11 cellular contexts compared by ENCODE assay signal in the genomic region with DNA sequence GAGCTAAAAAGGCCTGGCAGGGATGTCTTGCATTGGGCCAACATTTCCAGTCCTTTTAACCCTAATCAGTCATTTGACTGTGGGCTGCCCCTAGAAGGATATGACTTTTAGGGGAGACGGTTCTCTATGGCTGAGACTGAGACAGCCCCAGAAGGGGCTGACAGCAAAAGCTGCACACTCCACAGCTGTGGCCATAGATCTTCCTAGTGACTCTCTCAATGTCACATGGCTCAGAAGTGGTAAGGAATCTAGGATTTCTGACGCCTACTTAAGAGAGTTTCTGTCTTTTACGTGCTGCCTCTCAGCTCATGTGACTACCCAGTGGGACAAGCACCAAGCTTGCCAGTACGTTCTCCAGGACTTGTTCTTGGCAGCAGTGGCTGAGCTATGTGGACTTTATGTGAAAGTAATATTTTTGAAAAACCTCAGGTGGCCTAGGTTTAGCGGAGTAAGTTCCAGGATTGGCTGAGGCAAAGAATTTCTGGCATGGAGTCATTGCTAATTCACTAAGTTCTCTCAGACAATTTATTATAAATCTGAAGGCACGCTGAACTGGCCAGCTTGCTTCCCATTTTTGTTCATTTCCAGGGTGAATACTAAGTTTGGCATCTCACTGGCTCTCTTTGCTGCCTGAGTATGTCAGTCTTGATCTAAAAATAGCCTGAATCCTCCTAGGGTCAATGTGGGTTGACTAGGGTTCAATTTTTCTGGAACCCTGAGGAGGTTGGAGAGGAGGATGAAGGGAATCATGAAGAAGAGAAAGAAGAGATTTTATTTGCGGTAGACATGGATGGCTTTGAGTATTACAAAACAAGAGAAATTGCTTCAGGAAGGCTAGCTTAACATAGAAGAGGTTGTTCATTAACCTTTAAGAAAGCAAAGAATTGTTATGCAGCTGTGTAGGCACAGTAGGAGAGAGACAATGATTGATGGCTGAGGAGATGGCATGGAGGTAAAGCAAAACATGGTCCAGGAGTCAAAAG.
DNase-seq lines count a peak whose midpoint lies in the region; ATAC-seq and TF ChIP-seq lines count a peak whose summit lies in the region.
"Had no signal": no experiment of that assay in that cellular context is flagged by ENCODE, and none has a peak within 500 bp of the region (broad histone marks: within the 10 kb centered on the region; RNA-seq: fewer than 3 reads in every experiment).

No MANE protein-coding gene starts in this region.

- H3K9me3 Mint-ChIP-seq in Calu3 (ENCODE audit: low read depth, unreplicated experiment), result peaks cover 11% of the 10 kb centered on the region

- H3K27ac Mint-ChIP-seq in Calu3 (ENCODE audit: unreplicated experiment), result peak overlapping the region; percentile 35
- H3K27ac Mint-ChIP-seq: WTC11 had no signal

- H3K36me3 Mint-ChIP-seq in Calu3 (ENCODE audit: insufficient read depth, unreplicated experiment), result no peaks in the 10 kb centered on the region

- CTCF ChIA-PET in Calu3 (lab: Charles Lee), result no interaction called here

- intact Hi-C loops in Calu3 (cut with micrococcal nuclease; ENCODE audit: unreplicated experiment) (loop anchor here (2.0 kb wide), 1 partner anchor 26 kb away; no protein-coding TSS in a partner anchor), left ventricle myocardium superior (cut with micrococcal nuclease) (no loop called here)

- no peaks in the 10 kb centered on the region for H3K27me3 Mint-ChIP-seq in Calu3 (ENCODE audit: unreplicated experiment)

- ATAC-seq in left ventricle myocardium superior, result peak; percentile 61
- ATAC-seq in GM18519 (IDR thresholded peaks at IDR 0.05; ENCODE audit: low FRiP score, unreplicated experiment), result no peak
- ATAC-seq in GM18517 (IDR thresholded peaks at IDR 0.05; ENCODE audit: unreplicated experiment), result no peak
- ATAC-seq: WTC11 had no signal

- DNase-seq in Calu3 (no peak), astrocyte of the hippocampus (ENCODE audit: low read depth, low spot score) (peak; percentile 25), left ventricle myocardium superior (no peak), renal cortical epithelial cell (ENCODE audit: low read depth) (peak; percentile 96), NCI-H146 (lab: John Stamatoyannopoulos, UW) (no peak), GDM1 (lab: John Stamatoyannopoulos, UW) (no peak)
- DNase-seq: BE2C, NCI-H2081 treated with DMSO at 0.1 percent for 48 hours had no signal

- H3K4me1 Mint-ChIP-seq in Calu3 (ENCODE audit: low read depth, unreplicated experiment), result peaks cover 32% of the 10 kb centered on the region
- H3K4me1 Mint-ChIP-seq: WTC11 had no signal

- TF ChIP-seq CTCF in Calu3 (IDR thresholded peaks at IDR 0.05; ENCODE audit: unreplicated experiment), result no peak

- H3K4me3 Mint-ChIP-seq in Calu3 (ENCODE audit: low read depth, unreplicated experiment), result peak overlapping the region; percentile 4
- H3K4me3 Mint-ChIP-seq: WTC11 had no signal

- BruUV-seq in Calu3 (replicated peaks; lab: Mats Ljungman, UMichigan), result no TSS peak

Comparison
In these comparisons a context has a peak if more than half of its experiments do, and no peak if none do; other contexts are left out.
1. DNase-seq: peak in astrocyte of the hippocampus (single experiment) and renal cortical epithelial cell (single experiment); none in Calu3 (single experiment), left ventricle myocardium superior (single experiment), NCI-H146 (single experiment) and GDM1 (single experiment).